In genomic region chr11:33266418-33267215, GRCh38 we compare ENCODE assay signal across 1 cellular context.
TF ChIP-seq lines count a peak whose summit lies in the region.

No MANE protein-coding gene starts in this region.

TF ChIP-seq in GM23338, 12 proteins besides CTCF, POLR2A, EP300 and RAD21 (continued from another document):
- TF ChIP-seq ZNF462 (CRISPR knock-in tag; IDR thresholded peaks at IDR 0.05): no peak
- TF ChIP-seq ZNF331 (CRISPR knock-in tag; IDR thresholded peaks at IDR 0.05; ENCODE audit: low read depth): no peak
- no peak for TF ChIP-seq REST (IDR thresholded peaks at IDR 0.05; ENCODE audit: unreplicated experiment)
- TF ChIP-seq NANOG (IDR thresholded peaks at IDR 0.05; ENCODE audit: borderline replicate concordance): no peak
- no peak for TF ChIP-seq EZH2phosphoT487 (IDR thresholded peaks at IDR 0.05; ENCODE audit: unreplicated experiment)
